18 cellular contexts compared by ENCODE assay signal in genomic region chr1:99565606-99566289, GRCh38.
"Had no signal": no experiment of that assay in that cellular context is flagged by ENCODE, and none has a peak within 500 bp of the region (broad histone marks: within the 10 kb centered on the region; RNA-seq: fewer than 3 reads in every experiment).

No MANE protein-coding gene starts in this region.

- H3K27ac ChIP-seq: brain microvascular endothelial cell, transverse colon, vagina had no signal

- H3K4me3 ChIP-seq: smooth muscle cell, transverse colon, vagina had no signal

- H3K4me1 Mint-ChIP-seq: activated naive CD8-positive, alpha-beta T cell treated with anti-CD3 and anti-CD28 coated beads for 36 hours had no signal

- H3K9me3 ChIP-seq: transverse colon, vagina had no signal

- H3K36me3 ChIP-seq: brain microvascular endothelial cell, transverse colon, vagina had no signal

- H3K27ac Mint-ChIP-seq: activated naive CD8-positive, alpha-beta T cell treated with anti-CD3 and anti-CD28 coated beads for 36 hours; dendritic cell treated with granulocyte-macrophage colony-stimulating factor and Interleukin-4, amounts not matched to agents 40 ng/mL and 50 ng/mL, for 4 days; effector memory CD8-positive, alpha-beta T cell; natural killer cell treated with Interleukin-12 subunit alpha and Interleukin-12 subunit beta and Interleukin-15 and Interleukin-18, amount 100 ng/mL, for 72 hours had no signal

- H3K4me1 ChIP-seq: transverse colon, vagina had no signal

- H3K27me3 ChIP-seq: brain microvascular endothelial cell, transverse colon, vagina had no signal

- DNase-seq: activated CD4-positive, alpha-beta T cell treated with anti-CD3 and anti-CD28 coated beads, Interleukin-2, amount 50 U/mL, for 1 hour; activated CD8-positive, alpha-beta memory T cell treated with anti-CD3 and anti-CD28 coated beads for 24 hours; activated gamma-delta T cell treated with Interleukin-2 at 50 U/mL for 16 hours; activated naive CD8-positive, alpha-beta T cell treated with anti-CD3 and anti-CD28 coated beads for 36 hours; brain microvascular endothelial cell; cerebellar nuclear complex; effector memory CD8-positive, alpha-beta T cell; erythroblast; hippocampal formation; right cardiac atrium; stimulated activated naive CD8-positive, alpha-beta T cell treated with anti-CD3 and anti-CD28 coated beads, Interleukin-15, Interleukin-2, amounts not matched to agents 100 U/mL and 50 U/mL, for 24 hours; T-helper 9 cell; transverse colon had no signal

- H3K27me3 Mint-ChIP-seq: dendritic cell treated with granulocyte-macrophage colony-stimulating factor and Interleukin-4, amounts not matched to agents 40 ng/mL and 50 ng/mL, for 4 days; effector memory CD8-positive, alpha-beta T cell had no signal

- H3K36me3 Mint-ChIP-seq: activated naive CD8-positive, alpha-beta T cell treated with anti-CD3 and anti-CD28 coated beads for 36 hours; natural killer cell treated with Interleukin-12 subunit alpha and Interleukin-12 subunit beta and Interleukin-15 and Interleukin-18, amount 100 ng/mL, for 72 hours had no signal

- H3K4me3 Mint-ChIP-seq: activated naive CD8-positive, alpha-beta T cell treated with anti-CD3 and anti-CD28 coated beads for 36 hours; dendritic cell treated with granulocyte-macrophage colony-stimulating factor and Interleukin-4, amounts not matched to agents 40 ng/mL and 50 ng/mL, for 4 days; effector memory CD8-positive, alpha-beta T cell; natural killer cell treated with Interleukin-12 subunit alpha and Interleukin-12 subunit beta and Interleukin-15 and Interleukin-18, amount 100 ng/mL, for 72 hours had no signal

- H3K4me2 ChIP-seq: smooth muscle cell had no signal

- ATAC-seq: activated CD4-positive, CD25-positive, alpha-beta regulatory T cell treated with anti-CD3 and anti-CD28 coated beads, Interleukin-2, amount 50 U/mL, for 24 hours; effector memory CD8-positive, alpha-beta T cell; natural killer cell treated with Interleukin-12 subunit alpha and Interleukin-12 subunit beta and Interleukin-15 and Interleukin-18, amount 100 ng/mL, for 72 hours; right cardiac atrium; stimulated activated naive CD8-positive, alpha-beta T cell treated with anti-CD3 and anti-CD28 coated beads, Interleukin-15, Interleukin-2, amounts not matched to agents 100 U/mL and 50 U/mL, for 24 hours had no signal
